8 cellular contexts compared by ENCODE assay signal in the genomic region with DNA sequence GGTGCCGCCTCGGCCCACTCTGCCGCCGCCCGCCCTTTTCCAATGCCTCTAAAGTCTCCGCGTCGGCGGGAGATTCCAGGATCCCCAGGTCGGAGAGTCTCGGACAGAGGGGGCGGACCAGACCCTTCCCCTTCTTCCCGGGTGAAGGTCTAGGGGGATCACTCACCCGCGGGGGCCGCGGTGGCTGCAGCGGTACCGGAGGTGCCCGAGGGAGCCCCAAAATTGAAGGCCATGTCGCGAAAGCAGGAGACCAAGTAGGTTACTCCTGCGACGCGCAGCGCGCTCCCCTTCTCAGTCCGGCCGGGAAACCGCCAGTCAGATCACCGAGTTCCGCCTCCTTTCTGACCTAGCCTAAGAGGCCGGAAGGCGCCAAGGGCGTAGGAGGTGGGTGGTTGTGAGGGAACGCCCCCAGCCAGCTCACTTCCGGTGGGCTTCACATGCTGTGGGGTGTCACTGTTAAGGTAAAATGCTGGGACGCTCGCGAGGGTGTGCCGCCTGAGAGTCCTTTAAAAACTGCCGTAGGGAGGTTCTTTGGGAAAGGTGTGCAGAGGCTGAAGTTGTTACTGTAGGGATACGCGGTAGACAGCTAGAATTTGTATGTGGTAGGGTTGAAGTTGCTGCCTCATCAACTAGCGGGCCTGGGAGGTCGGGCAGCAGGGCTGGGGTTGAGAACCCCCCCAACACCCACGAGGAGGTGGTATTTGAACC. TPM values are rescaled to one million over a fixed set of nuclear protein-coding genes. Genes with fewer than 3 reads are reported as not detected.
DNase-seq lines count a peak whose midpoint lies in the region; ATAC-seq and TF ChIP-seq lines count a peak whose summit lies in the region.

NUP54 (minus strand) TSS at position 256 of the 708 bp plus-strand sequence; CDS start at position 233, 23 bp downstream.

- no peaks in the 10 kb centered on the region for H3K27me3 ChIP-seq in PC-9 (ENCODE audit: insufficient read depth, low read depth)

- no peaks in the 10 kb centered on the region for H3K9me2 ChIP-seq in PC-9 (ENCODE audit: insufficient read depth)

- peaks cover 20% of the 10 kb centered on the region for H3K4me1 ChIP-seq in PC-9 (replicated peaks; ENCODE audit: insufficient read depth)

- no peaks in the 10 kb centered on the region for H3K36me3 ChIP-seq in PC-9 (ENCODE audit: low read depth)

- DNase-seq in DMS153 (lab: John Stamatoyannopoulos, UW) (peak; percentile 90), PC-9 (peak; percentile 84 to 87), epithelial cell of proximal tubule (ENCODE audit: low read depth) (peak; percentile 72), mucosa of gallbladder (ENCODE audit: low spot score) (peak; percentile 93)
- peak; percentile 94 for DNase-seq in Jurkat, Clone E6-1 (ENCODE audit: low read depth, low spot score)
- DNase-seq in activated T-cell treated with anti-CD3 and anti-CD28 coated beads, Interleukin-2, amount 50 U/mL, for 1 hour: peak; percentile 96
- DNase-seq in stimulated activated CD8-positive, alpha-beta memory T cell treated with anti-CD3 and anti-CD28 coated beads, Interleukin-4, amount 100 ng/mL, for 4 hours (ENCODE audit: low read depth in 2 of 2, low spot score in 1 of 2): peak; percentile 91 to 93

- H4K20me1 ChIP-seq in PC-9 (ENCODE audit: insufficient read depth): peaks cover 20% of the 10 kb centered on the region

- ATAC-seq in GM21619 (IDR thresholded peaks at IDR 0.05; ENCODE audit: unreplicated experiment): peak; percentile 99

- H3K4me2 ChIP-seq in PC-9: peak within 1 kb of the TSS; percentile 96

- POLR2A ChIA-PET in PC-9 (lab: Charles Lee; ENCODE audit: unreplicated experiment): interaction anchor here (0.5 to 0.8 kb wide), 4 partner anchors 27 to 1753 kb away, joined by 4 to 9 read pairs (median 6); no protein-coding TSS in a partner anchor

- CTCF ChIA-PET in PC-9 (lab: Charles Lee): interaction anchor here (0.6 kb wide), 1 partner anchor 227 kb away, joined by 3 read pairs; no protein-coding TSS in a partner anchor

- peak within 1 kb of the TSS; percentile 73 for H3K27ac ChIP-seq in PC-9

- H3F3A ChIP-seq in PC-9 (ENCODE audit: insufficient read depth, low read depth): no peaks in the 10 kb centered on the region

- peak within 1 kb of the TSS; percentile 92 for H3K4me3 ChIP-seq in Jurkat, Clone E6-1 (ENCODE audit: low read length)
- H3K4me3 ChIP-seq in PC-9: peak within 1 kb of the TSS; percentile 94
- peak within 1 kb of the TSS; percentile 99 for H3K4me3 ChIP-seq in epithelial cell of proximal tubule (ENCODE audit: low read depth, low read length)

- H3K79me2 ChIP-seq in PC-9 (ENCODE audit: low read depth): peaks cover 55% of the 10 kb centered on the region

- intact Hi-C loops in PC-9 (cut with micrococcal nuclease; ENCODE audit: unreplicated experiment): no loop called here

- H3K9me3 ChIP-seq in PC-9 (ENCODE audit: insufficient read depth, low read depth): no peaks in the 10 kb centered on the region

- TF ChIP-seq CTCF in PC-9 (conservative IDR thresholded peaks at IDR 0.05): no peak
- no peak for TF ChIP-seq CTCF in epithelial cell of proximal tubule (conservative IDR thresholded peaks at IDR 0.05; ENCODE audit: low read depth, low read length)

- H2AFZ ChIP-seq in PC-9: peak within 1 kb of the TSS; percentile 94

- BruUV-seq in PC-9 (replicated peaks; lab: Mats Ljungman, UMichigan): no TSS peak

RNA-seq across cellular contexts. Expression of gene NUP54, which starts in this region (rescaled TPM):
- polyA plus RNA-seq in Jurkat, Clone E6-1 (2012; ENCODE audit: insufficient read depth, insufficient read length): 78.1 TPM
- 28.4 and 30.9 TPM in 2 replicates for total RNA-seq in PC-9 (2021)
- total RNA-seq in epithelial cell of proximal tubule: 31.5 and 56.6 TPM in 2 replicates
- 23.5 TPM for total RNA-seq in mucosa of gallbladder

Comparison
In these comparisons a context has a peak if more than half of its experiments do, and no peak if none do; other contexts are left out.
1. Peak in every context shown above with its lines: DNase-seq, ATAC-seq, H3K4me3 ChIP-seq and H3K27ac ChIP-seq.